Comparison of ENCODE assay signal across 23 cellular contexts in genomic region chr22:46639843-46640242, GRCh38. TPM values are rescaled to one million over a fixed set of nuclear protein-coding genes. Genes with fewer than 3 reads are reported as not detected.
DNase-seq lines count a peak whose midpoint lies in the region; ATAC-seq and TF ChIP-seq lines count a peak whose summit lies in the region.
"Had no signal": no experiment of that assay in that cellular context is flagged by ENCODE, and none has a peak within 500 bp of the region (broad histone marks: within the 10 kb centered on the region; RNA-seq: fewer than 3 reads in every experiment).

No MANE protein-coding gene starts in this region.

- ATAC-seq in HG03521 (IDR thresholded peaks at IDR 0.05; ENCODE audit: unreplicated experiment), result no peak
- ATAC-seq: A549 had no signal

- peak overlapping the region; percentile 90 for H3K4me2 ChIP-seq in BLaER1
- H3K4me2 ChIP-seq: A549 had no signal

- DNase-seq in choroid plexus epithelial cell (ENCODE audit: low read depth) (peak; percentile 51), prostate gland (ENCODE audit: low spot score) (no peak), NCI-H69 (lab: John Stamatoyannopoulos, UW) (no peak)
- DNase-seq in activated naive CD4-positive, alpha-beta T cell treated with anti-CD3 and anti-CD28 coated beads, Interleukin-2, amount 50 U/mL, for 16 hours, result no peak
- DNase-seq: CD4-positive, CD25-positive, alpha-beta regulatory T cell; COR-L47; DMS79 treated with DMSO at 0.1 percent for 48 hours; KBM-7; MM.1S; NCI-H1092; NCI-H146; NCI-H2029; NCI-H2171; NCI-H345; NCI-H524 treated with DMSO at 0.1 percent for 48 hours; Peyer's patch had no signal

- H3K36me3 ChIP-seq in BLaER1, result peaks cover 55% of the 10 kb centered on the region
- H3K36me3 ChIP-seq in HEK293 (ENCODE audit: control insufficient read depth in 2 of 2, insufficient read depth in 1 of 2, low read length in 2 of 2), result peaks cover 0 to 6% of the 10 kb centered on the region in 2 experiments; a peak in 1 of 3 replicates
- no peaks in the 10 kb centered on the region for H3K36me3 ChIP-seq in prostate gland

- no peaks in the 10 kb centered on the region for H3K9me3 Mint-ChIP-seq in nephron

- WGBS in prostate gland, result 94% methylated on average over 11 of the region's 11 CpGs

- H3K4me1 ChIP-seq in BLaER1, result peaks cover 77% of the 10 kb centered on the region
- H3K4me1 ChIP-seq in HEK293 (ENCODE audit: control insufficient read depth, insufficient read depth, low read length), result no peaks in the 10 kb centered on the region
- H3K4me1 ChIP-seq in prostate gland (replicated peaks), result no peaks in the 10 kb centered on the region

- CTCF ChIA-PET in HEK293 (lab: Yijun Ruan, JAX), result no interaction called here

- peaks cover 4% of the 10 kb centered on the region for H3K27me3 Mint-ChIP-seq in nephron (ENCODE audit: low read depth)
- H3K27me3 Mint-ChIP-seq: B cell; CD4-positive, CD25-positive, alpha-beta regulatory T cell had no signal

- H3K9ac ChIP-seq in BLaER1, result peak overlapping the region; percentile 45

- TF ChIP-seq CTCF in HEK293 (tag by site-specific recombination; IDR thresholded peaks at IDR 0.05), result no peak
- peak; percentile 30 for TF ChIP-seq CTCF in choroid plexus epithelial cell (conservative IDR thresholded peaks at IDR 0.05; ENCODE audit: low read depth, low read length)
- no peak for TF ChIP-seq CTCF in nephron (IDR thresholded peaks at IDR 0.05; ENCODE audit: unreplicated experiment in 3 of 3)
- TF ChIP-seq CTCF in prostate gland (IDR thresholded peaks at IDR 0.05), result no peak

- peaks cover 24% of the 10 kb centered on the region for H3K36me3 Mint-ChIP-seq in nephron (ENCODE audit: low read depth)

- H3K9me3 ChIP-seq in BLaER1 (no peaks in the 10 kb centered on the region), HEK293 (ENCODE audit: control insufficient read depth, insufficient read depth, low read depth, low read length) (no peaks in the 10 kb centered on the region), prostate gland (no peaks in the 10 kb centered on the region)
- H3K9me3 ChIP-seq: A549, Peyer's patch had no signal

- H3K27ac Mint-ChIP-seq in nephron, result peak overlapping the region; percentile 63 to 86 (median 79)
- H3K27ac Mint-ChIP-seq: B cell had no signal

- TF ChIP-seq POLR2A in prostate gland (IDR thresholded peaks at IDR 0.05), result no peak

- H3K4me3 ChIP-seq in BLaER1 (peak overlapping the region; percentile 31), HEK293 (ENCODE audit: low read depth, low read length) (no peak overlapping the region), choroid plexus epithelial cell (ENCODE audit: low read depth, low read length) (no peak overlapping the region), prostate gland (no peak overlapping the region)
- H3K4me3 ChIP-seq: A549, Peyer's patch, SK-N-MC had no signal

- no peak overlapping the region for H3K4me3 Mint-ChIP-seq in nephron
- H3K4me3 Mint-ChIP-seq: B cell; CD4-positive, CD25-positive, alpha-beta regulatory T cell had no signal

- H3K4me1 Mint-ChIP-seq in nephron, result peaks cover 56% of the 10 kb centered on the region

- intact Hi-C loops in prostate gland (cut with DNase I), result no loop called here

- H3K27ac ChIP-seq in BLaER1 (peak overlapping the region; percentile 71), HEK293 (ENCODE audit: extremely low read depth, low read depth, low read length) (no peak overlapping the region), prostate gland (no peak overlapping the region)
- H3K27ac ChIP-seq: A549, SK-N-MC had no signal

- H3K27me3 ChIP-seq in BLaER1 (no peaks in the 10 kb centered on the region), prostate gland (replicated peaks; ENCODE audit: insufficient read depth) (no peaks in the 10 kb centered on the region)
- H3K27me3 ChIP-seq: Peyer's patch had no signal

- peaks cover 72% of the 10 kb centered on the region for H4K20me1 ChIP-seq in BLaER1

- POLR2A ChIA-PET in HEK293 (lab: Yijun Ruan, JAX), result no interaction called here

TF ChIP-seq in HEK293, 187 proteins besides CTCF, POLR2A, EP300 and RAD21:
- TF ChIP-seq ELK4 (IDR thresholded peaks at IDR 0.05; ENCODE audit: borderline replicate concordance, low read depth, low read length) (no peak), ZIC2 (tag by site-specific recombination; IDR thresholded peaks at IDR 0.05) (peak; percentile 75)

RNA-seq across cellular contexts. Expression of gene GRAMD4, which starts 19.7 kb away (rescaled TPM):
- 10 to 100 TPM; 12.1 to 20.2 TPM for total RNA-seq in prostate gland
